Comparison of ENCODE assay signal across 9 cellular contexts in genomic region chr3:49671291-49672288, GRCh38. TPM values are rescaled to one million over a fixed set of nuclear protein-coding genes. Genes with fewer than 3 reads are reported as not detected.
DNase-seq lines count a peak whose midpoint lies in the region; ATAC-seq and TF ChIP-seq lines count a peak whose summit lies in the region.
"Had no signal": no experiment of that assay in that cellular context is flagged by ENCODE, and none has a peak within 500 bp of the region (broad histone marks: within the 10 kb centered on the region; RNA-seq: fewer than 3 reads in every experiment).

No MANE protein-coding gene starts in this region.

- peak overlapping the region; percentile 64 for H3K27ac Mint-ChIP-seq in Calu3 (ENCODE audit: unreplicated experiment)
- H3K27ac Mint-ChIP-seq in activated T-helper 2 cell treated with anti-CD3 and anti-CD28 coated beads, Interferon-gamma antibody, Interleukin-2, Interleukin-4, amounts not matched to agents 10 μg/mL and 5 μg/mL and 100 μg/mL, durations not matched to agents 14 hours and 24 hours and 36 hours, result peak overlapping the region; percentile 63

- intact Hi-C loops in Calu3 (cut with micrococcal nuclease; ENCODE audit: unreplicated experiment), result loop anchor here (2.0 to 5.0 kb wide), 2 partner anchors 204 to 217 kb away; no protein-coding TSS in a partner anchor
- intact Hi-C loops in activated T-helper 2 cell treated with anti-CD3 and anti-CD28 coated beads, Interferon-gamma antibody, Interleukin-2, Interleukin-4, amounts not matched to agents 10 μg/mL and 5 μg/mL and 100 μg/mL, durations not matched to agents 14 hours and 24 hours and 36 hours (cut with micrococcal nuclease), result loop anchor here (1.0 to 5.0 kb wide), 2 partner anchors 132 to 199 kb away; partner anchors contain the start of gene DAG1

- DNase-seq in Calu3, result peak; percentile 84
- peak; percentile 77 for DNase-seq in NB4 (ENCODE audit: low read depth)
- DNase-seq in activated T-helper 2 cell treated with anti-CD3 and anti-CD28 coated beads, Interferon-gamma antibody, Interleukin-2, Interleukin-4, amounts not matched to agents 10 μg/mL and 5 μg/mL and 100 μg/mL, durations not matched to agents 14 hours and 24 hours and 36 hours (ENCODE audit: low spot score), result peak; percentile 59
- peak; percentile 69 for DNase-seq in glomerular visceral epithelial cell (ENCODE audit: extremely low spot score)
- DNase-seq in retina, result peak; percentile 91
- no peak for DNase-seq in DMS79 (lab: John Stamatoyannopoulos, UW)
- DNase-seq in NCI-H1105 (lab: John Stamatoyannopoulos, UW), result no peak

- H3K27me3 Mint-ChIP-seq in Calu3 (ENCODE audit: unreplicated experiment), result no peaks in the 10 kb centered on the region
- no peaks in the 10 kb centered on the region for H3K27me3 Mint-ChIP-seq in activated T-helper 2 cell treated with anti-CD3 and anti-CD28 coated beads, Interferon-gamma antibody, Interleukin-2, Interleukin-4, amounts not matched to agents 10 μg/mL and 5 μg/mL and 100 μg/mL, durations not matched to agents 14 hours and 24 hours and 36 hours (ENCODE audit: low read depth)

- no TSS peak for BruUV-seq in Calu3 (replicated peaks; lab: Mats Ljungman, UMichigan)

- CTCF ChIA-PET in Calu3 (lab: Charles Lee), result interaction anchor here (0.5 to 3.5 kb wide), 8 partner anchors 101 to 222 kb away, joined by 3 to 102 read pairs (median 6); no protein-coding TSS in a partner anchor

- no peak overlapping the region for H3K4me3 ChIP-seq in NB4 (ENCODE audit: low read depth, low read length)
- H3K4me3 ChIP-seq: SK-N-MC had no signal

- no peak for ATAC-seq in GM18505 (IDR thresholded peaks at IDR 0.05; ENCODE audit: unreplicated experiment)

- TF ChIP-seq CTCF in Calu3 (IDR thresholded peaks at IDR 0.05; ENCODE audit: unreplicated experiment) (peak; percentile 78), NB4 (IDR thresholded peaks at IDR 0.05; ENCODE audit: low read depth, low read length) (peak; percentile 82)

- H3K4me1 Mint-ChIP-seq in Calu3 (ENCODE audit: low read depth, unreplicated experiment), result peaks cover 42% of the 10 kb centered on the region
- peaks cover 16% of the 10 kb centered on the region for H3K4me1 Mint-ChIP-seq in activated T-helper 2 cell treated with anti-CD3 and anti-CD28 coated beads, Interferon-gamma antibody, Interleukin-2, Interleukin-4, amounts not matched to agents 10 μg/mL and 5 μg/mL and 100 μg/mL, durations not matched to agents 14 hours and 24 hours and 36 hours (ENCODE audit: low read depth)

- TF ChIP-seq POLR2A in NB4 (IDR thresholded peaks at IDR 0.05; ENCODE audit: extremely low read depth, insufficient read length), result no peak
- TF ChIP-seq POLR2A in GM18505 (IDR thresholded peaks at IDR 0.05; ENCODE audit: borderline replicate concordance, extremely low read depth, insufficient read depth, insufficient read length), result no peak

- peaks cover 30% of the 10 kb centered on the region for H3K36me3 Mint-ChIP-seq in Calu3 (ENCODE audit: insufficient read depth, unreplicated experiment)
- peaks cover 4% of the 10 kb centered on the region for H3K36me3 Mint-ChIP-seq in activated T-helper 2 cell treated with anti-CD3 and anti-CD28 coated beads, Interferon-gamma antibody, Interleukin-2, Interleukin-4, amounts not matched to agents 10 μg/mL and 5 μg/mL and 100 μg/mL, durations not matched to agents 14 hours and 24 hours and 36 hours (ENCODE audit: low read depth)

- H3K4me3 Mint-ChIP-seq in Calu3 (ENCODE audit: low read depth, unreplicated experiment), result no peak overlapping the region
- peak overlapping the region; percentile 73 for H3K4me3 Mint-ChIP-seq in activated T-helper 2 cell treated with anti-CD3 and anti-CD28 coated beads, Interferon-gamma antibody, Interleukin-2, Interleukin-4, amounts not matched to agents 10 μg/mL and 5 μg/mL and 100 μg/mL, durations not matched to agents 14 hours and 24 hours and 36 hours (ENCODE audit: low read depth)

- no peaks in the 10 kb centered on the region for H3K9me3 Mint-ChIP-seq in Calu3 (ENCODE audit: low read depth, unreplicated experiment)
- H3K9me3 Mint-ChIP-seq in activated T-helper 2 cell treated with anti-CD3 and anti-CD28 coated beads, Interferon-gamma antibody, Interleukin-2, Interleukin-4, amounts not matched to agents 10 μg/mL and 5 μg/mL and 100 μg/mL, durations not matched to agents 14 hours and 24 hours and 36 hours, result no peaks in the 10 kb centered on the region

RNA-seq across cellular contexts. Expression of gene APEH, which starts 2.6 kb away (rescaled TPM):
- total RNA-seq in Calu3 (2022), result 187 and 207 TPM in 2 replicates
- 111 and 113 TPM in 2 replicates for total RNA-seq in activated T-helper 2 cell treated with anti-CD3 and anti-CD28 coated beads, Interferon-gamma antibody, Interleukin-2, Interleukin-4, amounts not matched to agents 10 μg/mL and 5 μg/mL and 100 μg/mL, durations not matched to agents 14 hours and 24 hours and 36 hours

RNA-seq across cellular contexts. Expression of gene MST1, which starts 17.7 kb away (rescaled TPM):
- total RNA-seq in Calu3 (2022), result 8.0 and 10.5 TPM in 2 replicates
- 8.3 and 11.1 TPM in 2 replicates for total RNA-seq in activated T-helper 2 cell treated with anti-CD3 and anti-CD28 coated beads, Interferon-gamma antibody, Interleukin-2, Interleukin-4, amounts not matched to agents 10 μg/mL and 5 μg/mL and 100 μg/mL, durations not matched to agents 14 hours and 24 hours and 36 hours

RNA-seq across cellular contexts. Expression of gene RNF123, which starts 17.8 kb away (rescaled TPM):
- 38.6 and 52.5 TPM in 2 replicates for total RNA-seq in Calu3 (2022)
- total RNA-seq in activated T-helper 2 cell treated with anti-CD3 and anti-CD28 coated beads, Interferon-gamma antibody, Interleukin-2, Interleukin-4, amounts not matched to agents 10 μg/mL and 5 μg/mL and 100 μg/mL, durations not matched to agents 14 hours and 24 hours and 36 hours, result 43.0 and 45.1 TPM in 2 replicates

RNA-seq across cellular contexts. Expression of gene AMIGO3, which starts 47.9 kb away (rescaled TPM):
- 0.49 and 0.73 TPM in 2 replicates for total RNA-seq in Calu3 (2022)
- total RNA-seq in activated T-helper 2 cell treated with anti-CD3 and anti-CD28 coated beads, Interferon-gamma antibody, Interleukin-2, Interleukin-4, amounts not matched to agents 10 μg/mL and 5 μg/mL and 100 μg/mL, durations not matched to agents 14 hours and 24 hours and 36 hours, result not detected in 2 replicates

RNA-seq across cellular contexts. Expression of gene GMPPB, which starts 52.2 kb away (rescaled TPM):
- total RNA-seq in Calu3 (2022), result 35.8 and 42.4 TPM in 2 replicates
- 45.9 and 48.0 TPM in 2 replicates for total RNA-seq in activated T-helper 2 cell treated with anti-CD3 and anti-CD28 coated beads, Interferon-gamma antibody, Interleukin-2, Interleukin-4, amounts not matched to agents 10 μg/mL and 5 μg/mL and 100 μg/mL, durations not matched to agents 14 hours and 24 hours and 36 hours

Comparison
In these comparisons a context has a peak if more than half of its experiments do, and no peak if none do; other contexts are left out.
1. DNase-seq: peak in Calu3 (single experiment), NB4 (single experiment), activated T-helper 2 cell treated with anti-CD3 and anti-CD28 coated beads, Interferon-gamma antibody, Interleukin-2, Interleukin-4, amounts not matched to agents 10 μg/mL and 5 μg/mL and 100 μg/mL, durations not matched to agents 14 hours and 24 hours and 36 hours (single experiment), glomerular visceral epithelial cell (single experiment) and retina (single experiment); none in DMS79 (single experiment) and NCI-H1105 (single experiment).